18 cellular contexts compared by ENCODE assay signal in genomic region chr14:36852853-36853634, GRCh38.
A peak's percentile ranks its signal among the peaks of the same experiment; 100 is the strongest.
DNase-seq lines count a peak whose midpoint lies in the region; ATAC-seq and TF ChIP-seq lines count a peak whose summit lies in the region.
"Had no signal": no experiment of that assay in that cellular context is flagged by ENCODE, and none has a peak within 500 bp of the region (broad histone marks: within the 10 kb centered on the region; RNA-seq: fewer than 3 reads in every experiment).

No MANE protein-coding gene starts in this region.

- dilution Hi-C loops in mammary epithelial cell (cut with HindIII; ENCODE audit: low sequenced_read_pairs), result no loop called here

- peak; percentile 40 for DNase-seq in MCF 10A (ENCODE audit: unreplicated experiment)
- no peak for DNase-seq in mammary epithelial cell
- DNase-seq in amniotic epithelial cell (ENCODE audit: low read depth), result peak; percentile 95
- peak; percentile 37 for DNase-seq in left kidney (ENCODE audit: low read depth, low spot score)
- no peak for DNase-seq in LoVo (ENCODE audit: low spot score)
- DNase-seq in GM19238 (ENCODE audit: insufficient read length, low spot score), result no peak
- DNase-seq: activated CD4-positive, CD25-positive, alpha-beta regulatory T cell treated with anti-CD3 and anti-CD28 coated beads, Interleukin-2, amount 50 U/mL, for 72 hours; effector memory CD4-positive, alpha-beta T cell; NCI-H1105; NCI-H2171 treated with DMSO at 0.1 percent for 48 hours; SIG-M5 had no signal

- no peak overlapping the region for H3K9ac ChIP-seq in mammary epithelial cell (ENCODE audit: insufficient read depth, low read length)

- H3K9me3 ChIP-seq in mammary epithelial cell (replicated peaks; ENCODE audit: insufficient read depth, low read length) (no peaks in the 10 kb centered on the region), thymus (ENCODE audit: control insufficient read depth) (no peaks in the 10 kb centered on the region)

- H3K27ac ChIP-seq in mammary epithelial cell (ENCODE audit: insufficient read depth, low read depth, low read length) (no peak overlapping the region), thymus (ENCODE audit: low read depth) (peak overlapping the region; percentile 32)
- H3K27ac ChIP-seq: cardiac muscle cell had no signal

- CTCF ChIA-PET in MCF 10A (lab: Yijun Ruan, JAX), result interaction anchor here (0.8 to 1.5 kb wide), 3 partner anchors 56 to 205 kb away, joined by 3 to 7 read pairs (median 5); no protein-coding TSS in a partner anchor
- CTCF ChIA-PET in mammary epithelial cell (lab: Charles Lee; ENCODE audit: low non-redundant PET), result no interaction called here

- POLR2A ChIA-PET in MCF 10A (lab: Yijun Ruan, JAX), result interaction anchor here (0.8 to 1.4 kb wide), 6 partner anchors 20 to 205 kb away, joined by 3 to 7 read pairs (median 3); no protein-coding TSS in a partner anchor

- H3K27ac Mint-ChIP-seq in MCF 10A (ENCODE audit: low read depth, unreplicated experiment), result peak overlapping the region; percentile 63
- H3K27ac Mint-ChIP-seq: T-helper 2 cell treated with Interferon-gamma antibody and Interleukin-4, amounts not matched to agents 5 μg/mL and 100 μg/mL, for 36 hours; type B pancreatic cell had no signal

- no peak overlapping the region for H3K4me2 ChIP-seq in mammary epithelial cell (ENCODE audit: insufficient read depth, low read depth, low read length)

- H3K4me1 ChIP-seq in mammary epithelial cell (ENCODE audit: insufficient read depth, low read length) (no peaks in the 10 kb centered on the region), thymus (ENCODE audit: control insufficient read depth, insufficient read depth, low read length) (no peaks in the 10 kb centered on the region)

- in situ Hi-C loops in mammary epithelial cell (cut with MboI; ENCODE audit: low sequenced_read_pairs in 2 of 2), result no loop called here

- no peaks in the 10 kb centered on the region for H3K27me3 Mint-ChIP-seq in MCF 10A (ENCODE audit: insufficient read depth, unreplicated experiment)

- H3K4me3 ChIP-seq in mammary epithelial cell (replicated peaks in 1 of 3; ENCODE audit: insufficient read depth in 1 of 3, low read depth in 2 of 3, low read length in 3 of 3), result no peak overlapping the region
- no peak overlapping the region for H3K4me3 ChIP-seq in thymus (ENCODE audit: low read length)
- H3K4me3 ChIP-seq: cardiac muscle cell had no signal

- no peak overlapping the region for H2AFZ ChIP-seq in mammary epithelial cell (ENCODE audit: low read depth, low read length)

- intact Hi-C loops in MCF 10A (cut with micrococcal nuclease) (no loop called here), mammary epithelial cell (cut with micrococcal nuclease) (no loop called here)

- no peaks in the 10 kb centered on the region for H3K9me3 Mint-ChIP-seq in MCF 10A (ENCODE audit: unreplicated experiment)
- H3K9me3 Mint-ChIP-seq: T-helper 2 cell treated with Interferon-gamma antibody and Interleukin-4, amounts not matched to agents 5 μg/mL and 100 μg/mL, for 36 hours; type B pancreatic cell had no signal

- no peak for TF ChIP-seq CTCF in MCF 10A (IDR thresholded peaks at IDR 0.05; ENCODE audit: unreplicated experiment)
- no peak for TF ChIP-seq CTCF in mammary epithelial cell (conservative IDR thresholded peaks at IDR 0.05 in 1 of 2, IDR thresholded peaks at IDR 0.05 in 1 of 2; ENCODE audit: extremely low read depth in 1 of 2, insufficient read depth in 1 of 2, low read depth in 1 of 2, low read length in 2 of 2)

- no peaks in the 10 kb centered on the region for H3K27me3 ChIP-seq in mammary epithelial cell (ENCODE audit: insufficient read depth, low read length)
- no peaks in the 10 kb centered on the region for H3K27me3 ChIP-seq in thymus (ENCODE audit: control insufficient read depth, insufficient read depth)
- H3K27me3 ChIP-seq: cardiac muscle cell had no signal

- H4K20me1 ChIP-seq in mammary epithelial cell (ENCODE audit: insufficient read depth, low read length), result no peaks in the 10 kb centered on the region

- BruUV-seq in MCF 10A (replicated peaks; lab: Mats Ljungman, UMichigan) (no TSS peak), mammary epithelial cell (replicated peaks; lab: Mats Ljungman, UMichigan) (no TSS peak)

- H3K4me3 Mint-ChIP-seq in MCF 10A (ENCODE audit: unreplicated experiment), result no peak overlapping the region
- H3K4me3 Mint-ChIP-seq: neural crest cell; T-helper 2 cell treated with Interferon-gamma antibody and Interleukin-4, amounts not matched to agents 5 μg/mL and 100 μg/mL, for 36 hours; type B pancreatic cell had no signal

- H3K36me3 ChIP-seq in mammary epithelial cell (ENCODE audit: insufficient read depth, low read length) (no peaks in the 10 kb centered on the region), thymus (ENCODE audit: control insufficient read depth, insufficient read depth) (no peaks in the 10 kb centered on the region)
- H3K36me3 ChIP-seq: cardiac muscle cell had no signal

- no peaks in the 10 kb centered on the region for H3K79me2 ChIP-seq in mammary epithelial cell (ENCODE audit: insufficient read depth, low read length)

- H3K36me3 Mint-ChIP-seq in MCF 10A (ENCODE audit: insufficient read depth, unreplicated experiment), result no peaks in the 10 kb centered on the region
- H3K36me3 Mint-ChIP-seq: type B pancreatic cell had no signal

- WGBS in mammary epithelial cell (ENCODE audit: low coverage, missing lambda C conversion rate), result 78% methylated on average over 6 of the region's 6 CpGs
- WGBS in thymus, result 68% methylated on average over 6 of the region's 6 CpGs

- H3K4me1 Mint-ChIP-seq in MCF 10A (ENCODE audit: insufficient read depth, unreplicated experiment), result no peaks in the 10 kb centered on the region

- no peak for ATAC-seq in GM18858 (IDR thresholded peaks at IDR 0.05; ENCODE audit: unreplicated experiment)
- ATAC-seq: HCT116 had no signal

Comparison
In these comparisons a context has a peak if more than half of its experiments do, and no peak if none do; other contexts are left out.
1. DNase-seq: peak in MCF 10A (single experiment), amniotic epithelial cell (single experiment) and left kidney (single experiment); none in mammary epithelial cell (single experiment), LoVo (single experiment) and GM19238 (single experiment).